Comparison of ENCODE assay signal across 8 cellular contexts in the genomic region with DNA sequence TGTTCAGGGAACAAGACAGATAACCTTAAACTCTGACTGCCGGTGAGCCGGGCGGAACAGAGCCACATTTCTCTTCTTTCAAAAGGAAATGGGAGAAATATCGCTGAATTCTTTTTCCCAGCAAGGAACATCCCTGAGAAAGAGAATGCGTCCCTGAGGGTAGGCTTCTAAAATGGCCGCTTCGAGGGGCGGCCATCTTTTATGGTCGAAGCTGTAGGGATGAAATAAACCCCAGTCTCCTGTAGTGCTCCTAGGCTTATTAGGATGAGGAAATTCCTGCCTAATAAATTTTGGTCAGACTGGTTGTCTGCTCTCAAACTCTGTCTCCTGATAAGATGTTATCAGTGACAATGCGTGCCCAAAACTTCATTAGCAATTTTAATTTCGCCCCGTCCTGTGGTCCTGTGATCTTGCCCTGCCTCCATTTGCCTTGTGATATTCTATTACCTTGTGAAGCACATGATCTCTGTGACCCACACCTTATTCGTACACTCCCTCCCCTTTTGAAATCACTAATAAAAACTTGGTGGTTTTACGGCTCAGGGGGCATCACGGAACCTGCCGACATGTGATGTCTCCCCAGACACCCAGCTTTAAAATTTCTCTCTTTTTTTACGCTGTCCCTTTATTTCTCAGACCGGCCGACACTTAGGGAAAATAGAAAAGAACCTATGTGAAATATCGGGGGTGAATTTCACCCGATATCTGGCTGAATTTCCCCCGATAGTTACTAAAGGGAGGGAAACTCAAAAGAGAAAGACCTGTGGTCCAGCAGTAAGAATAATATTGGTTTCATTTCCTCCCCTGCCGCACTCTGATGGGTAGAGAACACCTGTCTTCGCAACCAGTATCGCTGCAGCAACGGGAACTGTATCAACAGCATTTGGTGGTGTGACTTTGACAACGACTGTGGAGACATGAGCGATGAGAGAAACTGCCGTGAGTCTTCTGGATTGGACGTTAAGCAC.
A peak's percentile ranks its signal among the peaks of the same experiment; 100 is the strongest.
DNase-seq lines count a peak whose midpoint lies in the region; ATAC-seq, FAIRE-seq and TF ChIP-seq lines count a peak whose summit lies in the region.
"Not testable (repeated sequence)": the region's sequence is repeated elsewhere in the genome, so short reads cannot be mapped to it uniquely, and the experiment has no call there.

No MANE protein-coding gene starts in this region.

- peaks cover 69% of the 10 kb centered on the region for H3K36me3 Mint-ChIP-seq in WTC11
- peaks cover 25% of the 10 kb centered on the region for H3K36me3 Mint-ChIP-seq in stimulated activated memory B cell treated with anti-CD40 and anti-IgM and Interleukin-4, amounts not matched to agents 10 μg/mL and 1 μg/mL and 100 μg/mL, for 72 hours

- not testable (repeated sequence) for TF ChIP-seq CTCF in WTC11 (IDR thresholded peaks at IDR 0.05)

- CTCF ChIA-PET in WTC11 (lab: Charles Lee), result interaction anchor here (0.5 kb wide), 1 partner anchor 209 kb away, joined by 3 read pairs; no protein-coding TSS in a partner anchor

- not testable (repeated sequence) for H3K27me3 Mint-ChIP-seq in WTC11 (ENCODE audit: low read depth)
- peaks cover 50% of the 10 kb centered on the region for H3K27me3 Mint-ChIP-seq in stimulated activated memory B cell treated with anti-CD40 and anti-IgM and Interleukin-4, amounts not matched to agents 10 μg/mL and 1 μg/mL and 100 μg/mL, for 72 hours

- peak; percentile 98 for FAIRE-seq in GM18507 (lab: Jason Lieb, UNC)
- peak; percentile 98 for FAIRE-seq in GM19239 (lab: Jason Lieb, UNC)

- peaks cover 14% of the 10 kb centered on the region for H3K9me3 Mint-ChIP-seq in WTC11
- H3K9me3 Mint-ChIP-seq in stimulated activated memory B cell treated with anti-CD40 and anti-IgM and Interleukin-4, amounts not matched to agents 10 μg/mL and 1 μg/mL and 100 μg/mL, for 72 hours, result not testable (repeated sequence)

- peak; percentile 97 for ATAC-seq in GM21447 (IDR thresholded peaks at IDR 0.05; ENCODE audit: unreplicated experiment)
- peak; percentile 97 for ATAC-seq in HG02759 (IDR thresholded peaks at IDR 0.05; ENCODE audit: unreplicated experiment)
- ATAC-seq in HG03097 (IDR thresholded peaks at IDR 0.05; ENCODE audit: low FRiP score, unreplicated experiment), result peak; percentile 87
- ATAC-seq in HG03558 (IDR thresholded peaks at IDR 0.05; ENCODE audit: extremely low read depth, unreplicated experiment), result peak; percentile 90
- not testable (repeated sequence) for ATAC-seq in WTC11
- ATAC-seq in stimulated activated memory B cell treated with anti-CD40 and anti-IgM and Interleukin-4, amounts not matched to agents 10 μg/mL and 1 μg/mL and 100 μg/mL, for 72 hours, result peak; percentile 100

- DNase-seq in GM18507 (ENCODE audit: extremely low spot score, insufficient read length, low read depth); WTC11 (ENCODE audit: low spot score): not testable (repeated sequence)
- peak; percentile 45 for DNase-seq in GM19239 (ENCODE audit: insufficient read length, low spot score)

- POLR2A ChIA-PET in WTC11 (lab: Charles Lee), result not testable (repeated sequence)

- H3K4me1 Mint-ChIP-seq in WTC11, result peaks cover 10% of the 10 kb centered on the region
- H3K4me1 Mint-ChIP-seq in stimulated activated memory B cell treated with anti-CD40 and anti-IgM and Interleukin-4, amounts not matched to agents 10 μg/mL and 1 μg/mL and 100 μg/mL, for 72 hours, result peaks cover 32% of the 10 kb centered on the region

- H3K27ac Mint-ChIP-seq in WTC11, result peak overlapping the region; percentile 65; the same call in 1 of the 2 replicates
- peak overlapping the region; percentile 75 for H3K27ac Mint-ChIP-seq in stimulated activated memory B cell treated with anti-CD40 and anti-IgM and Interleukin-4, amounts not matched to agents 10 μg/mL and 1 μg/mL and 100 μg/mL, for 72 hours

- not testable (repeated sequence) for H3K4me3 Mint-ChIP-seq in WTC11
- H3K4me3 Mint-ChIP-seq in stimulated activated memory B cell treated with anti-CD40 and anti-IgM and Interleukin-4, amounts not matched to agents 10 μg/mL and 1 μg/mL and 100 μg/mL, for 72 hours, result peak overlapping the region; percentile 71
